In genomic region chr10:122112625-122113160, GRCh38 we compare ENCODE assay signal across 8 cellular contexts.
DNase-seq lines count a peak whose midpoint lies in the region; ATAC-seq, FAIRE-seq and TF ChIP-seq lines count a peak whose summit lies in the region.

No MANE protein-coding gene starts in this region.

- dilution Hi-C loops in IMR-90 (cut with HindIII; ENCODE audit: low sequenced_read_pairs, unreplicated experiment) = no loop called here

- H2BK15ac ChIP-seq in IMR-90 (ENCODE audit: low read depth, low read length) = 0 out of 3 replicates have a peak overlapping the region, but pooled peaks have one; percentile 32

- WGBS in IMR-90 (ENCODE audit: extremely low coverage in 2 of 2, insufficient read length in 1 of 2), 2 experiments = 0% methylated on average over 39 of the region's 63 CpGs; no CpG with 5 or more reads in 1 of the 2 experiments
- WGBS in adipose tissue, 3 donors = 0 to 1% (median 1%) methylated on average over 51 to 62 of the region's 63 CpGs
- WGBS in pancreas, 2 donors = 0% methylated on average over 15 to 61 of the region's 63 CpGs

- H4K20me1 ChIP-seq in IMR-90 (ENCODE audit: insufficient read depth, low read length) = peaks cover 17% of the 10 kb centered on the region; the same call in 1 of the 2 replicates

- peak overlapping the region in 1 of 2 experiments; percentile 78; a peak in 1 of 4 replicates for H4K8ac ChIP-seq in IMR-90 (ENCODE audit: low read depth in 2 of 2, low read length in 2 of 2)

- intact Hi-C loops in IMR-90 (cut with micrococcal nuclease) (loop anchor here (1.0 to 2.0 kb wide), 5 partner anchors 28 to 1170 kb away; partner anchors contain the start of gene ATE1), pancreas (cut with DNase I) (no loop called here)

- TF ChIP-seq RAD21 in IMR-90 (IDR thresholded peaks at IDR 0.05; ENCODE audit: low read length) = peak; percentile 71

- no peaks in the 10 kb centered on the region for H3K27me3 ChIP-seq in IMR-90 (ENCODE audit: control insufficient read depth, insufficient read depth, low read length)
- H3K27me3 ChIP-seq in cardiac muscle cell = no peaks in the 10 kb centered on the region
- H3K27me3 ChIP-seq in pancreas = no peaks in the 10 kb centered on the region

- H3K4me3 ChIP-seq in IMR-90 (ENCODE audit: insufficient read depth, low read depth, low read length) = peak overlapping the region; percentile 70
- H3K4me3 ChIP-seq in cardiac muscle cell = peak overlapping the region; percentile 56
- peak overlapping the region; percentile 45 to 78 (median 66) for H3K4me3 ChIP-seq in pancreas

- H4K91ac ChIP-seq in IMR-90 (ENCODE audit: insufficient read depth, low read depth, low read length) = no peak overlapping the region

- H3K4me1 ChIP-seq in IMR-90 (ENCODE audit: control insufficient read depth, insufficient read depth, low read length) = peaks cover 10% of the 10 kb centered on the region
- H3K4me1 ChIP-seq in cardiac muscle cell (ENCODE audit: low read depth) = peaks cover 44% of the 10 kb centered on the region
- H3K4me1 ChIP-seq in pancreas = peaks cover 0 to 5% (median 4%) of the 10 kb centered on the region in 3 donors

- H2BK5ac ChIP-seq in IMR-90 (ENCODE audit: low read depth, low read length, poor library complexity, severe bottlenecking) = peak overlapping the region; percentile 74

- H3K9me3 ChIP-seq in IMR-90 (ENCODE audit: control insufficient read depth, insufficient read depth, low read length) (no peaks in the 10 kb centered on the region), cardiac muscle cell (ENCODE audit: low read depth) (no peaks in the 10 kb centered on the region), pancreas (no peaks in the 10 kb centered on the region)

- H3K27ac ChIP-seq in IMR-90 (ENCODE audit: insufficient read depth, low read length) (peak overlapping the region; percentile 65), adipose tissue (ENCODE audit: low read depth, low read length) (peak overlapping the region; percentile 96), cardiac muscle cell (peak overlapping the region; percentile 96), pancreas (peak overlapping the region; percentile 87 to 95 (median 93))

- peak overlapping the region; percentile 14; the same call in 1 of the 2 replicates for H3K14ac ChIP-seq in IMR-90 (replicated peaks; ENCODE audit: low read depth, low read length)

- H3K9me1 ChIP-seq in IMR-90 (ENCODE audit: insufficient read depth, low read length) = peaks cover 19% of the 10 kb centered on the region

- H3K56ac ChIP-seq in IMR-90 (ENCODE audit: extremely low read depth, insufficient read depth, low read length) = peak overlapping the region; percentile 70

- no peak overlapping the region for H2BK20ac ChIP-seq in IMR-90 (ENCODE audit: low read depth, low read length)

- H3K36me3 ChIP-seq in IMR-90 (ENCODE audit: control insufficient read depth, insufficient read depth, low read length) = no peaks in the 10 kb centered on the region
- no peaks in the 10 kb centered on the region for H3K36me3 ChIP-seq in cardiac muscle cell
- H3K36me3 ChIP-seq in pancreas = no peaks in the 10 kb centered on the region

- no TSS peak for BruUV-seq in IMR-90 (replicated peaks; lab: Mats Ljungman, UMichigan)

- POLR2A ChIA-PET in IMR-90 (lab: Charles Lee; ENCODE audit: unreplicated experiment) = interaction anchor here (0.5 to 0.7 kb wide), 2 partner anchors 37 to 263 kb away, joined by 3 read pairs; no protein-coding TSS in a partner anchor

- peak overlapping the region; percentile 73; the same call in 1 of the 2 replicates for H2BK120ac ChIP-seq in IMR-90 (ENCODE audit: low read depth, low read length)

- peak overlapping the region; percentile 96 for H2AK9ac ChIP-seq in IMR-90 (replicated peaks; ENCODE audit: low read depth, low read length, poor library complexity)

- no peak overlapping the region for H4K5ac ChIP-seq in IMR-90 (ENCODE audit: low read depth, low read length)

- peak overlapping the region; percentile 86 for H3K4ac ChIP-seq in IMR-90 (ENCODE audit: low read depth, low read length)

- H3K23ac ChIP-seq in IMR-90 (ENCODE audit: low read depth, low read length) = no peak overlapping the region

- H3K18ac ChIP-seq in IMR-90 (ENCODE audit: low read depth, low read length) = no peak overlapping the region; the same call in 1 of the 2 replicates

- in situ Hi-C loops in IMR-90 (cut with MboI; ENCODE audit: low sequenced_read_pairs) = no loop called here

- peak overlapping the region; percentile 91 for H2AFZ ChIP-seq in IMR-90 (replicated peaks; ENCODE audit: low read length, poor library complexity)

- no peak overlapping the region for H2AK5ac ChIP-seq in IMR-90 (ENCODE audit: low read depth, low read length)

- CTCF ChIA-PET in IMR-90 (lab: Yijun Ruan, JAX) = interaction anchor here (0.6 to 1.8 kb wide), 12 partner anchors 9 to 326 kb away, joined by 3 to 8 read pairs (median 4); no protein-coding TSS in a partner anchor

- peaks cover 17 to 38% of the 10 kb centered on the region in 2 experiments; a peak in 3 of 4 replicates for H3K79me1 ChIP-seq in IMR-90 (ENCODE audit: low read depth in 1 of 2, low read length in 2 of 2)

- peak; percentile 48; the same call in 1 of the 2 replicates for TF ChIP-seq POLR2A in IMR-90 (IDR thresholded peaks at IDR 0.05; ENCODE audit: low read depth, low read length)

- DNase-seq in EL (peak; percentile 96), IMR-90 (peak; percentile 96), cardiac muscle cell (ENCODE audit: low read depth in 1 of 2, low spot score in 1 of 2) (peak; percentile 92 to 97), pancreas (peak; percentile 76 to 93 (median 86)), NCI-H2107 treated with DMSO at 0.1 percent for 48 hours (lab: John Stamatoyannopoulos, UW; ENCODE audit: unreplicated experiment) (no peak)
- no peak for DNase-seq in activated CD4-positive, CD25-positive, alpha-beta regulatory T cell treated with anti-CD3 and anti-CD28 coated beads, Interleukin-2, amount 50 U/mL, for 72 hours
- DNase-seq in activated naive CD4-positive, alpha-beta T cell treated with Interleukin-2 at 50 U/mL for 16 hours = no peak

- peak overlapping the region; percentile 94 for H3K4me2 ChIP-seq in IMR-90 (ENCODE audit: low read depth, low read length)

- ATAC-seq in IMR-90 (ENCODE audit: low read depth) (peak; percentile 91), pancreas (peak; percentile 87 to 93 (median 90))

- FAIRE-seq in pancreas (lab: Jason Lieb, UNC) = no peak

- TF ChIP-seq CTCF in IMR-90 (conservative IDR thresholded peaks at IDR 0.05; ENCODE audit: low read depth, low read length) (peak; percentile 76), cardiac muscle cell (IDR thresholded peaks at IDR 0.05; ENCODE audit: low read depth, low read length) (peak; percentile 40), pancreas (IDR thresholded peaks at IDR 0.05) (peak in 3 of 4 donors; percentile 13 to 19 (median 14))

- H3K9ac ChIP-seq in IMR-90 (ENCODE audit: low read depth, low read length) = peak overlapping the region; percentile 47

TF ChIP-seq in IMR-90, 13 proteins besides CTCF, POLR2A, EP300 and RAD21:
- TF ChIP-seq NFE2L2 (IDR thresholded peaks at IDR 0.05; ENCODE audit: low read depth, low read length) (peak; percentile 32; the same call in 1 of the 2 replicates), FOS (IDR thresholded peaks at IDR 0.05; ENCODE audit: low read depth, low read length) (peak; percentile 71; the same call in 1 of the 2 replicates), MAZ (IDR thresholded peaks at IDR 0.05; ENCODE audit: borderline replicate concordance, low read depth, low read length) (peak; percentile 78; the same call in 1 of the 2 replicates), SMC3 (IDR thresholded peaks at IDR 0.05; ENCODE audit: low read depth, low read length) (peak; percentile 36; the same call in 1 of the 2 replicates), CHD1 (IDR thresholded peaks at IDR 0.05; ENCODE audit: low read depth, low read length) (no peak), USF2 (IDR thresholded peaks at IDR 0.05; ENCODE audit: low read depth, low read length) (no peak), BHLHE40 (IDR thresholded peaks at IDR 0.05; ENCODE audit: low read depth, low read length) (peak; percentile 56; the same call in 1 of the 2 replicates)

Comparison
In these comparisons a context has a peak if more than half of its experiments do, and no peak if none do; other contexts are left out.
1. DNase-seq: peak in EL (single experiment), IMR-90 (single experiment), cardiac muscle cell (2 of 2) and pancreas (6 of 6); none in activated CD4-positive, CD25-positive, alpha-beta regulatory T cell treated with anti-CD3 and anti-CD28 coated beads, Interleukin-2, amount 50 U/mL, for 72 hours (single experiment), NCI-H2107 treated with DMSO at 0.1 percent for 48 hours (single experiment) and activated naive CD4-positive, alpha-beta T cell treated with Interleukin-2 at 50 U/mL for 16 hours (single experiment).
2. CTCF ChIP-seq: peak in every context shown above with its lines; median percentile 76 in IMR-90; 40 in cardiac muscle cell; 14 in pancreas.
3. Peak in every context shown above with its lines, with median percentiles within 50 percentile points of each other: H3K27ac ChIP-seq and H3K4me3 ChIP-seq.